ENCODE assay signal across 21 cellular contexts in genomic region chr5:174338204-174339010, GRCh38.
DNase-seq lines count a peak whose midpoint lies in the region; ATAC-seq lines count a peak whose summit lies in the region.
"Had no signal": no experiment of that assay in that cellular context is flagged by ENCODE, and none has a peak within 500 bp of the region (broad histone marks: within the 10 kb centered on the region; RNA-seq: fewer than 3 reads in every experiment).

No MANE protein-coding gene starts in this region.

- DNase-seq in ELF-1 (ENCODE audit: low read depth, low spot score) (peak; percentile 89), NCI-H69 (lab: John Stamatoyannopoulos, UW) (peak; percentile 92), neuronal stem cell (ENCODE audit: low spot score) (no peak), SKM-1 (lab: John Stamatoyannopoulos, UW; ENCODE audit: unreplicated experiment) (no peak), superior temporal gyrus (ENCODE audit: extremely low spot score) (no peak), NCI-H2029 (lab: John Stamatoyannopoulos, UW) (no peak)
- DNase-seq: activated CD4-positive, alpha-beta T cell treated with anti-CD3 and anti-CD28 coated beads, Interleukin-2, amount 50 U/mL, for 1 hour; activated T-cell treated with anti-CD3 and anti-CD28 coated beads, Interleukin-2, amount 50 U/mL, for 4 hours; cortex of kidney; DMS153; left colon; MV-4-11; NCI-H2081 treated with DMSO at 0.1 percent for 48 hours; NK-92 treated with Interleukin-12 subunit alpha and Interleukin-12 subunit beta, amount 100 ng/mL, for 24 hours; right lobe of liver; SIG-M5 had no signal

- H3K9ac ChIP-seq in neuronal stem cell (ENCODE audit: low read depth, low read length, poor library complexity): no peak overlapping the region

- no peak overlapping the region for H2AK5ac ChIP-seq in neuronal stem cell (ENCODE audit: low read depth, low read length)

- H3K27me3 ChIP-seq in ectodermal cell (ENCODE audit: control insufficient read depth, insufficient read depth, low read length, poor library complexity, severe bottlenecking) (no peaks in the 10 kb centered on the region), neuronal stem cell (ENCODE audit: control insufficient read depth in 3 of 3, insufficient read depth in 3 of 3, low read depth in 1 of 3, low read length in 3 of 3) (peaks cover 0 to 23% (median 0%) of the 10 kb centered on the region in 3 experiments)
- H3K27me3 ChIP-seq: adrenal gland had no signal

- H3K4me3 ChIP-seq in ectodermal cell (ENCODE audit: insufficient read depth, low read depth, low read length): no peak overlapping the region
- H3K4me3 ChIP-seq in neuronal stem cell (ENCODE audit: low read length in 2 of 2): no peak overlapping the region
- H3K4me3 ChIP-seq: adrenal gland, right lobe of liver had no signal

- no peak overlapping the region for H3K14ac ChIP-seq in neuronal stem cell (ENCODE audit: low read length)

- H4K91ac ChIP-seq in neuronal stem cell (ENCODE audit: low read depth, low read length, poor library complexity): no peak overlapping the region

- H2BK15ac ChIP-seq in neuronal stem cell (ENCODE audit: low read length): no peak overlapping the region

- H3K4ac ChIP-seq in neuronal stem cell (ENCODE audit: low read length): no peak overlapping the region

- H3K4me2 ChIP-seq in neuronal stem cell (ENCODE audit: insufficient read depth, low read length, poor library complexity, severe bottlenecking): no peak overlapping the region

- H3K23ac ChIP-seq in neuronal stem cell (ENCODE audit: low read depth, low read length, poor library complexity): no peak overlapping the region

- ATAC-seq in GM19023 (IDR thresholded peaks at IDR 0.05; ENCODE audit: unreplicated experiment): no peak
- ATAC-seq: activated T-cell treated with anti-CD3 and anti-CD28 coated beads, Interleukin-2, amount 50 U/mL, for 4 hours; esophagus mucosa; left colon; right lobe of liver; stimulated activated memory B cell treated with anti-CD40 and anti-IgM and Interleukin-4, amounts not matched to agents 10 μg/mL and 1 μg/mL and 100 μg/mL, for 72 hours had no signal

- H3K18ac ChIP-seq in neuronal stem cell (ENCODE audit: low read length): peak overlapping the region; percentile 40

- H3K4me1 ChIP-seq in ectodermal cell (ENCODE audit: control insufficient read depth, insufficient read depth, low read length) (peaks cover 35% of the 10 kb centered on the region), neuronal stem cell (ENCODE audit: control insufficient read depth in 2 of 2, insufficient read depth in 1 of 2, low read depth in 1 of 2, low read length in 2 of 2) (peaks cover 0 to 7% of the 10 kb centered on the region in 2 donors)
- H3K4me1 ChIP-seq: adrenal gland, right lobe of liver had no signal

- no peaks in the 10 kb centered on the region for H3K36me3 ChIP-seq in ectodermal cell (ENCODE audit: control insufficient read depth, insufficient read depth, low read length)
- H3K36me3 ChIP-seq in neuronal stem cell (replicated peaks in 1 of 2; ENCODE audit: control insufficient read depth in 2 of 2, insufficient read depth in 2 of 2, low read length in 2 of 2): no peaks in the 10 kb centered on the region
- H3K36me3 ChIP-seq: adrenal gland, right lobe of liver had no signal

- H3K79me1 ChIP-seq in neuronal stem cell (ENCODE audit: low read depth, low read length): no peaks in the 10 kb centered on the region

- H2AFZ ChIP-seq in neuronal stem cell (ENCODE audit: low read length): no peak overlapping the region

- H3K27ac ChIP-seq in ectodermal cell (ENCODE audit: insufficient read depth, low read depth, low read length, poor library complexity, severe bottlenecking): peak overlapping the region; percentile 78
- H3K27ac ChIP-seq in neuronal stem cell (replicated peaks; ENCODE audit: low read length): no peak overlapping the region
- H3K27ac ChIP-seq: adrenal gland, right lobe of liver had no signal

- no peak overlapping the region for H2BK120ac ChIP-seq in neuronal stem cell (ENCODE audit: low read depth, low read length)

- H3K9me3 ChIP-seq in ectodermal cell (ENCODE audit: control insufficient read depth, low read length) (no peaks in the 10 kb centered on the region), neuronal stem cell (replicated peaks in 1 of 2; ENCODE audit: control insufficient read depth in 2 of 2, insufficient read depth in 1 of 2, low read depth in 1 of 2, low read length in 2 of 2) (no peaks in the 10 kb centered on the region)
- H3K9me3 ChIP-seq: adrenal gland, right lobe of liver had no signal

- no peak overlapping the region for H4K8ac ChIP-seq in neuronal stem cell (ENCODE audit: low read depth, low read length)

- H2BK5ac ChIP-seq in neuronal stem cell (ENCODE audit: low read length): no peak overlapping the region

- 58 to 65% methylated on average over 11 to 12 of the region's 12 CpGs for WGBS in ectodermal cell, 2 experiments
- WGBS in neuronal stem cell (ENCODE audit: extremely low coverage in 2 of 2, insufficient read length in 2 of 2, insufficient replicate concordance in 1 of 2), 2 donors: no CpG with 5 or more reads among the region's 12 CpGs

- no peak overlapping the region for H2BK12ac ChIP-seq in neuronal stem cell (ENCODE audit: low read length)

Comparison
In these comparisons a context has a peak if more than half of its experiments do, and no peak if none do; other contexts are left out.
1. DNase-seq: peak in ELF-1 (single experiment) and NCI-H69 (single experiment); none in neuronal stem cell (single experiment), SKM-1 (single experiment), superior temporal gyrus (single experiment) and NCI-H2029 (single experiment).